ENCODE assay signal across 11 cellular contexts in genomic region chr3:188214442-188214841, GRCh38.
DNase-seq lines count a peak whose midpoint lies in the region; ATAC-seq and TF ChIP-seq lines count a peak whose summit lies in the region.
"Had no signal": no experiment of that assay in that cellular context is flagged by ENCODE, and none has a peak within 500 bp of the region (broad histone marks: within the 10 kb centered on the region; RNA-seq: fewer than 3 reads in every experiment).

No MANE protein-coding gene starts in this region.

- peaks cover 0 to 12% (median 7%) of the 10 kb centered on the region in 3 donors for H3K4me1 ChIP-seq in esophagus squamous epithelium
- no peaks in the 10 kb centered on the region for H3K4me1 ChIP-seq in prostate gland (replicated peaks)

- ATAC-seq in GM21447 (IDR thresholded peaks at IDR 0.05; ENCODE audit: unreplicated experiment) (no peak), GM18870 (IDR thresholded peaks at IDR 0.05; ENCODE audit: unreplicated experiment) (no peak), GM18907 (IDR thresholded peaks at IDR 0.05; ENCODE audit: unreplicated experiment) (no peak), HG02870 (IDR thresholded peaks at IDR 0.05; ENCODE audit: unreplicated experiment) (no peak)

- peak; percentile 6 for DNase-seq in DMS153 treated with DMSO at 0.1 percent for 48 hours (lab: John Stamatoyannopoulos, UW; ENCODE audit: unreplicated experiment)
- peak; percentile 84 to 96 for DNase-seq in NOMO-1 (lab: John Stamatoyannopoulos, UW; ENCODE audit: unreplicated experiment in 2 of 2)
- DNase-seq in esophagus squamous epithelium (lab: John Stamatoyannopoulos, UW) = no peak
- no peak for DNase-seq in prostate gland (ENCODE audit: low spot score)
- DNase-seq: DMS79 treated with DMSO at 0.1 percent for 48 hours; effector memory CD4-positive, alpha-beta T cell had no signal

- peaks cover 0 to 6% (median 0%) of the 10 kb centered on the region in 4 donors for H3K27me3 ChIP-seq in esophagus squamous epithelium
- no peaks in the 10 kb centered on the region for H3K27me3 ChIP-seq in prostate gland (replicated peaks; ENCODE audit: insufficient read depth)

- H3K36me3 ChIP-seq in esophagus squamous epithelium (peaks cover 0 to 21% (median 0%) of the 10 kb centered on the region in 3 donors), prostate gland (no peaks in the 10 kb centered on the region)

- intact Hi-C loops in esophagus squamous epithelium (cut with DNase I) = no loop called here
- intact Hi-C loops in prostate gland (cut with DNase I) = no loop called here

- WGBS in esophagus squamous epithelium, 2 donors = 56 to 69% methylated on average over 1 of the region's 1 CpG
- 27% methylated on average over 1 of the region's 1 CpG for WGBS in prostate gland

- H3K27ac ChIP-seq in esophagus squamous epithelium = peak overlapping the region; percentile 70 to 87 (median 83)
- H3K27ac ChIP-seq in prostate gland = peak overlapping the region; percentile 75 to 76

- TF ChIP-seq CTCF in esophagus squamous epithelium (IDR thresholded peaks at IDR 0.05) (no peak), prostate gland (IDR thresholded peaks at IDR 0.05) (no peak)

- no peak for TF ChIP-seq POLR2A in esophagus squamous epithelium (IDR thresholded peaks at IDR 0.05)
- TF ChIP-seq POLR2A in prostate gland (IDR thresholded peaks at IDR 0.05) = no peak

- H3K9me3 ChIP-seq in esophagus squamous epithelium (no peaks in the 10 kb centered on the region), prostate gland (no peaks in the 10 kb centered on the region)

- peak overlapping the region; percentile 1 to 59 (median 34) for H3K4me3 ChIP-seq in esophagus squamous epithelium
- H3K4me3 ChIP-seq in prostate gland = no peak overlapping the region
- H3K4me3 ChIP-seq: skin epidermis had no signal

Comparison
In these comparisons a context has a peak if more than half of its experiments do, and no peak if none do; other contexts are left out.
1. DNase-seq: peak in DMS153 treated with DMSO at 0.1 percent for 48 hours (single experiment) and NOMO-1 (2 of 2); none in esophagus squamous epithelium (single experiment) and prostate gland (single experiment).
2. H3K4me3 ChIP-seq: peak in esophagus squamous epithelium (4 of 4); none in prostate gland (0 of 2).